In the genomic region with DNA sequence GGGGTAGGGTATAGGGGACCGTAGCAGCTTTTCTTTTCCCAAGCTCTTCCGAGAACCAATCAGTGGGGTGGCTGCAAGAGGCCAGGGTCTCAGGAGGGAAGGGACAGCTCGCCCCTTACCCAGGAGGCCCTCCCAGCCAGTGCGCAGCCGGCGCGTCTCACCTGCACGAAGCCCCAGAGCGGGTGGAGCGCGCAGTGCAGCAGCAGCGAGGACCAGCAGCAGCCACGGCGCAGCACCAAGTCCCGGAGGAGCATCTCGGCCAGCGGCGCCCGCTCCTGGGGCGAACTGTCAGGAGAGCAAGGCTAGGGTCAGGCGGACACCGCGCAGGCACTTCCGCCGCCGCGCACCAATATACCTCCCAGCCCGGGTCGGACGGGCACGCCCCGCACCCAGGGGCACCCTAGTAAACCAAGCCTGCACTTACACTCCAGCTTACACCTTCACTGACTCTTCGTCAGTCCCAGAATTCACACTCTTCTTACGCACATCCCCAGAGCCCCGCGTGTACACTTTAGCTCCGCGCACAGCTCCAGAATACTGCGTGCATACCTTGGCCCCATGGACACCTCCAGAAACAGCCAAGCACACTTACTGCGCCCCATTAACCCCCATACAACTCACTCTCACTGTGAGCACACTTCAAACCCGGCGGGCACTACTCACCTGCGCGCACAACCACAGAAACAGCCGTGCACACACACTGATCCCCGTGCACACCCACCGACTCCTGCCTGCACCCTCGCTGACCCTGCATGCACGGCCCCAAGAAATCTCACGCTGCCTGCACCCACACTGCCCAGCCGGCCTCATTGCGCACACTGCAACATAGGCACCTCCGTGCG, we compare ENCODE assay signal across 12 cellular contexts. TPM values are rescaled to one million over a fixed set of nuclear protein-coding genes. Genes with fewer than 3 reads are reported as not detected.
DNase-seq lines count a peak whose midpoint lies in the region; ATAC-seq and TF ChIP-seq lines count a peak whose summit lies in the region.
"Had no signal": no experiment of that assay in that cellular context is flagged by ENCODE, and none has a peak within 500 bp of the region (broad histone marks: within the 10 kb centered on the region; RNA-seq: fewer than 3 reads in every experiment).

No MANE protein-coding gene starts in this region.

- H3K4me3 ChIP-seq in neural progenitor cell (peak overlapping the region; percentile 94), aorta (ENCODE audit: low read length in 2 of 2) (peak overlapping the region; percentile 53 to 56)

- DNase-seq in stimulated activated naive CD8-positive, alpha-beta T cell treated with anti-CD3 and anti-CD28 coated beads, Interleukin-15, Interleukin-2, amounts not matched to agents 100 U/mL and 50 U/mL, for 24 hours, result no peak
- DNase-seq in stimulated activated naive CD8-positive, alpha-beta T cell treated with anti-CD3 and anti-CD28 coated beads, Interleukin-15, amount 100 ng/mL, for 72 hours, result no peak
- DNase-seq in head of caudate nucleus, result peak in 37 of 42 donors; percentile 5 to 75 (median 44)
- peak; percentile 77 for DNase-seq in neural progenitor cell (ENCODE audit: low spot score)
- DNase-seq in aorta, result no peak
- DNase-seq in GF-D8 (lab: John Stamatoyannopoulos, UW), result no peak
- no peak for DNase-seq in NCI-H128 (lab: John Stamatoyannopoulos, UW; ENCODE audit: unreplicated experiment)
- DNase-seq: HCEC 1CT had no signal

- H2AFZ ChIP-seq in neural progenitor cell (replicated peaks), result peak overlapping the region; percentile 98

- ATAC-seq in stimulated activated naive CD8-positive, alpha-beta T cell treated with anti-CD3 and anti-CD28 coated beads, Interleukin-15, Interleukin-2, amounts not matched to agents 100 U/mL and 50 U/mL, for 24 hours, result peak; percentile 29
- ATAC-seq in stimulated activated naive CD8-positive, alpha-beta T cell treated with anti-CD3 and anti-CD28 coated beads, Interleukin-15, amount 100 ng/mL, for 72 hours, result no peak
- ATAC-seq in aorta (ENCODE audit: low FRiP score) (no peak), GM19397 (IDR thresholded peaks at IDR 0.05; ENCODE audit: unreplicated experiment) (no peak)

- no peak overlapping the region for H3K9ac ChIP-seq in neural progenitor cell

- H3K27me3 ChIP-seq in neural progenitor cell (peaks cover 23% of the 10 kb centered on the region), aorta (ENCODE audit: control insufficient read depth in 1 of 2, insufficient read depth in 2 of 2, low read length in 1 of 2) (no peaks in the 10 kb centered on the region)

- peaks cover 30% of the 10 kb centered on the region for H3F3A ChIP-seq in neural progenitor cell (ENCODE audit: low read depth)

- H3K4me3 Mint-ChIP-seq in stimulated activated naive CD8-positive, alpha-beta T cell treated with anti-CD3 and anti-CD28 coated beads, Interleukin-15, amount 100 ng/mL, for 72 hours, result no peak overlapping the region
- peak overlapping the region; percentile 88 for H3K4me3 Mint-ChIP-seq in neural progenitor cell
- H3K4me3 Mint-ChIP-seq: central memory CD8-positive, alpha-beta T cell had no signal

- H3K36me3 ChIP-seq in neural progenitor cell, result no peaks in the 10 kb centered on the region
- no peaks in the 10 kb centered on the region for H3K36me3 ChIP-seq in aorta (ENCODE audit: control insufficient read depth in 1 of 2, insufficient read depth in 2 of 2, low read length in 1 of 2)

- no peaks in the 10 kb centered on the region for H3K9me3 Mint-ChIP-seq in stimulated activated naive CD8-positive, alpha-beta T cell treated with anti-CD3 and anti-CD28 coated beads, Interleukin-15, amount 100 ng/mL, for 72 hours
- H3K9me3 Mint-ChIP-seq in neural progenitor cell, result peaks cover 6% of the 10 kb centered on the region
- H3K9me3 Mint-ChIP-seq: central memory CD8-positive, alpha-beta T cell had no signal

- no peaks in the 10 kb centered on the region for H3K36me3 Mint-ChIP-seq in neural progenitor cell

- intact Hi-C loops in head of caudate nucleus (cut with DNase I), result no loop called here
- intact Hi-C loops in aorta (cut with DNase I), result loop anchor here (2.0 to 5.0 kb wide), 3 partner anchors 53 to 133 kb away; no protein-coding TSS in a partner anchor

- no peaks in the 10 kb centered on the region for H3K79me2 ChIP-seq in neural progenitor cell (ENCODE audit: low read depth)

- peak overlapping the region; percentile 97 for H3K4me2 ChIP-seq in neural progenitor cell

- peaks cover 87% of the 10 kb centered on the region for H3K27me3 Mint-ChIP-seq in stimulated activated naive CD8-positive, alpha-beta T cell treated with anti-CD3 and anti-CD28 coated beads, Interleukin-15, amount 100 ng/mL, for 72 hours
- H3K27me3 Mint-ChIP-seq in neural progenitor cell (ENCODE audit: insufficient read depth, low read depth), result peaks cover 32% of the 10 kb centered on the region

- H3K4me1 ChIP-seq in neural progenitor cell (peaks cover 9% of the 10 kb centered on the region), aorta (ENCODE audit: control insufficient read depth in 1 of 2, insufficient read depth in 2 of 2, low read length in 2 of 2) (no peaks in the 10 kb centered on the region)

- peaks cover 5% of the 10 kb centered on the region for H3K4me1 Mint-ChIP-seq in stimulated activated naive CD8-positive, alpha-beta T cell treated with anti-CD3 and anti-CD28 coated beads, Interleukin-15, amount 100 ng/mL, for 72 hours
- H3K4me1 Mint-ChIP-seq in neural progenitor cell, result peaks cover 17% of the 10 kb centered on the region
- H3K4me1 Mint-ChIP-seq: central memory CD8-positive, alpha-beta T cell had no signal

- TF ChIP-seq CTCF in neural progenitor cell (IDR thresholded peaks at IDR 0.05), result no peak

- H3K27ac Mint-ChIP-seq in stimulated activated naive CD8-positive, alpha-beta T cell treated with anti-CD3 and anti-CD28 coated beads, Interleukin-15, amount 100 ng/mL, for 72 hours, result no peak overlapping the region
- H3K27ac Mint-ChIP-seq in neural progenitor cell, result no peak overlapping the region

- WGBS in aorta, 2 donors, result 32 to 44% methylated on average over 50 to 54 of the region's 54 CpGs

- peaks cover 9% of the 10 kb centered on the region for H4K20me1 ChIP-seq in neural progenitor cell (ENCODE audit: low read depth)

- no peak overlapping the region for H3K27ac ChIP-seq in neural progenitor cell
- H3K27ac ChIP-seq in aorta (ENCODE audit: low read depth in 1 of 2, low read length in 2 of 2), result no peak overlapping the region

- no peaks in the 10 kb centered on the region for H3K9me3 ChIP-seq in neural progenitor cell (ENCODE audit: low read depth)
- no peaks in the 10 kb centered on the region for H3K9me3 ChIP-seq in aorta (ENCODE audit: control insufficient read depth, low read length)

RNA-seq across cellular contexts. Expression of a gene that starts 0.6 kb away (rescaled TPM):
- total RNA-seq in neural progenitor cell (ENCODE audit: low replicate concordance), result 2.5 and 2.8 TPM in 2 replicates
- 1 to 10 TPM; 6.7 to 8.9 TPM for total RNA-seq in aorta
- polyA plus RNA-seq in aorta, result under 1 TPM; 0.38 to 0.69 TPM
- total RNA-seq: T-helper 1 cell treated with Interleukin-12 subunit alpha and Interleukin-12 subunit beta and Interleukin-4 antibody, amounts not matched to agents 30 ng/mL and 1 ng/mL, for 36 hours had no signal
- polyA plus RNA-seq: AG04450 had no signal

Comparison
In these comparisons a context has a peak if more than half of its experiments do, and no peak if none do; other contexts are left out.
1. DNase-seq: peak in head of caudate nucleus (37 of 42) and neural progenitor cell (single experiment); none in stimulated activated naive CD8-positive, alpha-beta T cell treated with anti-CD3 and anti-CD28 coated beads, Interleukin-15, Interleukin-2, amounts not matched to agents 100 U/mL and 50 U/mL, for 24 hours (single experiment), stimulated activated naive CD8-positive, alpha-beta T cell treated with anti-CD3 and anti-CD28 coated beads, Interleukin-15, amount 100 ng/mL, for 72 hours (0 of 2), aorta (0 of 2), GF-D8 (single experiment) and NCI-H128 (single experiment).